7 cellular contexts compared by ENCODE assay signal in the genomic region with DNA sequence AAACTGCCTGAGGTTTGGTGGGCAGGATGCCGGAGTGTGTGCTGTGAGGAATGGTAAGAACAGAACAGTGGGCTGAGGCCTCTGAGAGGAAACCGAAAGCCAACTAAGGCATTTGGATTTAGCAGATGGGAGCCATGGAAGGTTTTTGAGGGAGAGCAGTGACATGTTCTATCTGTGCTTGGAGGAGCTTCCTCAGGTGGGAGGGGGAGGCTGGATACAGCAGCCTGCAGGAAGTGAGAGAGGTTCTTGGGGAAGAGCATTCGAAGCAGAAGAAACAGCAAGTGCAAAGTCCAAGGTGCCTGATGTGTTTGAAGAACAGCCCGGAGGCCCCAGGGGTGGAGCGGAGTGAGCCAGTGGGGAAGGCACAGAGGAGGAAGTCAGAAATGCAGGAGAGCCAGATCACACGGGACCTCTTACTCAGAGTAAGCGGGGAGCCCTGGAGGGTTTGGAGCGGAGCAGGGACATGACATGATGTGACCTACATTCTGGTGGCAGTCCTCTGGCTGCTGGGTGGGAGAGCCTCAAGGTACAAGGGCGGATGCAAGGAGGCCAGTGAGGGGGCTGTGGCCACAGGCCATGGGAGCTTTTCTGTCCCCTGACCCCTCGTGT. TPM values are rescaled to one million over a fixed set of nuclear protein-coding genes. Genes with fewer than 3 reads are reported as not detected.
DNase-seq lines count a peak whose midpoint lies in the region; ATAC-seq and TF ChIP-seq lines count a peak whose summit lies in the region.
"Not testable (repeated sequence)": the region's sequence is repeated elsewhere in the genome, so short reads cannot be mapped to it uniquely, and the experiment has no call there.

No MANE protein-coding gene starts in this region.

- H3K4me1 ChIP-seq in NT2/D1 (ENCODE audit: insufficient read depth, insufficient read length) (peaks cover 12% of the 10 kb centered on the region), stomach (peaks cover 5 to 40% (median 28%) of the 10 kb centered on the region in 4 donors)

- CTCF ChIA-PET in activated B cell treated with CpG ODN at 0.5 μM for 24 hours (lab: Charles Lee), result not testable (repeated sequence)

- WGBS in stomach, 5 donors, result 37 to 63% (median 44%) methylated on average over 8 to 10 of the region's 10 CpGs

- H3K27me3 Mint-ChIP-seq in activated B cell treated with CpG ODN at 0.5 μM for 24 hours, result not testable (repeated sequence)
- H3K27me3 Mint-ChIP-seq in nephron progenitor cell (ENCODE audit: low read depth, poor library complexity), result peaks cover 29% of the 10 kb centered on the region

- H3K36me3 Mint-ChIP-seq in activated B cell treated with CpG ODN at 0.5 μM for 24 hours (ENCODE audit: low read depth); nephron progenitor cell (ENCODE audit: low read depth): not testable (repeated sequence)

- H3K36me3 ChIP-seq in NT2/D1 (ENCODE audit: insufficient read depth, insufficient read length, low read length); stomach: not testable (repeated sequence)

- ATAC-seq in activated B cell treated with CpG ODN at 0.5 μM for 24 hours (ENCODE audit: low read depth), result not testable (repeated sequence)
- ATAC-seq in left colon, result peak; percentile 96

- not testable (repeated sequence) for H3K9me3 Mint-ChIP-seq in activated B cell treated with CpG ODN at 0.5 μM for 24 hours, nephron progenitor cell

- peak; percentile 5 to 63 for DNase-seq in HL-60 (ENCODE audit: low read depth in 1 of 2, low spot score in 1 of 2)
- not testable (repeated sequence) for DNase-seq in NT2/D1 (ENCODE audit: low read depth, low spot score)
- DNase-seq in activated B cell treated with CpG ODN at 0.5 μM for 24 hours, result peak; percentile 1
- DNase-seq in ecto neural progenitor cell (ENCODE audit: low spot score), result peak; percentile 51
- DNase-seq in left colon, result peak; percentile 80 to 84
- peak; percentile 26 for DNase-seq in nephron progenitor cell
- DNase-seq in stomach, result peak; percentile 65

- not testable (repeated sequence) for H3K4me3 Mint-ChIP-seq in activated B cell treated with CpG ODN at 0.5 μM for 24 hours
- peak overlapping the region; percentile 50 for H3K4me3 Mint-ChIP-seq in nephron progenitor cell

- not testable (repeated sequence) for TF ChIP-seq EP300 in stomach (IDR thresholded peaks at IDR 0.05)

- not testable (repeated sequence) for H3K27ac Mint-ChIP-seq in activated B cell treated with CpG ODN at 0.5 μM for 24 hours
- peak overlapping the region; percentile 51 for H3K27ac Mint-ChIP-seq in nephron progenitor cell

- not testable (repeated sequence) for H3K9me3 ChIP-seq in NT2/D1 (ENCODE audit: insufficient read depth, low read length); stomach

- not testable (repeated sequence) for TF ChIP-seq POLR2A in stomach (IDR thresholded peaks at IDR 0.05)

- not testable (repeated sequence) for H3K27me3 ChIP-seq in HL-60 (ENCODE audit: insufficient read depth, poor library complexity, severe bottlenecking); NT2/D1 (ENCODE audit: insufficient read depth, insufficient read length); stomach

- H3K4me3 ChIP-seq in HL-60 (replicated peaks; ENCODE audit: insufficient read depth, low read length); NT2/D1 (ENCODE audit: insufficient read length, low read depth); stomach: not testable (repeated sequence)

- intact Hi-C loops in activated B cell treated with CpG ODN at 0.5 μM for 24 hours (cut with micrococcal nuclease); left colon (cut with DNase I, micrococcal nuclease); stomach (cut with DNase I; ENCODE audit: low total_unique reads): not testable (repeated sequence)

- POLR2A ChIA-PET in activated B cell treated with CpG ODN at 0.5 μM for 24 hours (lab: Charles Lee), result not testable (repeated sequence)

- TF ChIP-seq CTCF in HL-60 (IDR thresholded peaks at IDR 0.05; ENCODE audit: insufficient read depth, low read length); activated B cell treated with CpG ODN at 0.5 μM for 24 hours (IDR thresholded peaks at IDR 0.05); nephron progenitor cell (IDR thresholded peaks at IDR 0.05); stomach (IDR thresholded peaks at IDR 0.05): not testable (repeated sequence)

- H3K9ac ChIP-seq in NT2/D1 (ENCODE audit: insufficient read length, low read depth), result peak overlapping the region; percentile 12

- H3K27ac ChIP-seq in HL-60 (replicated peaks), result not testable (repeated sequence)
- peak overlapping the region in 3 of 5 donors; percentile 20 to 51 (median 40) for H3K27ac ChIP-seq in stomach

- H3K4me1 Mint-ChIP-seq in activated B cell treated with CpG ODN at 0.5 μM for 24 hours, result not testable (repeated sequence)
- H3K4me1 Mint-ChIP-seq in nephron progenitor cell, result peaks cover 70% of the 10 kb centered on the region

RNA-seq across cellular contexts. Expression of gene ITGA11, which starts 10.9 kb away (rescaled TPM):
- total RNA-seq in activated B cell treated with CpG ODN at 0.5 μM for 24 hours (not detected in 2 replicates), left colon (1 to 10 TPM; 1.4 to 2.4 TPM), stomach (10 to 100 TPM in 1 of 5 donors, 1 to 10 TPM in 3, under 1 TPM in 1; 0.58 to 12.1 (median 4.3) TPM)
- under 1 TPM; 0.08 to 1.00 (median 0.92) TPM for polyA plus RNA-seq in stomach
